Comparison of ENCODE assay signal across 13 cellular contexts in the genomic region with DNA sequence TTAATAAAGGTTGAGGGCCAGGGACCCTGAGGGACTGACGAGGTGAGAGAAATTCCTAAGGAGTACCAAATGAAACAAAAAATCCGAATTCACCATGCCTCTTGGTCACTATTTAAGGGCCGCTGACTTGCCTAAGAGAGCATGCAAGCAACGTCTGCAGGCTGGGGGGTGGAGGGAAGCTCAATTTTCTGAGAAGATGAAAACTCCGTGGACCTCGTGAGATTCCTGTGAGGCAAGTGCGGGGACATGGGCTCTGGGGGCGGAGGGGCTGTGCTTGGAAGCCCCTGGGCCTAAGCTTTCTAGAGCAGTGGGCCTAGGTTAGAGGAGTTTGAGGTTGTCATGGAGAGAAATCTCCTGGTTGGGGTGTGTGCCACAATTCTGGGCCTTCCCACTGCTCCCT. TPM values are rescaled to one million over a fixed set of nuclear protein-coding genes. Genes with fewer than 3 reads are reported as not detected.
"Had no signal": no experiment of that assay in that cellular context is flagged by ENCODE, and none has a peak within 500 bp of the region (broad histone marks: within the 10 kb centered on the region; RNA-seq: fewer than 3 reads in every experiment).

No MANE protein-coding gene starts in this region.

- ATAC-seq: naive thymus-derived CD4-positive, alpha-beta T cell had no signal

- H3K4me3 ChIP-seq: esophagus squamous epithelium, right atrium auricular region, sigmoid colon, skin epidermis, suprapubic skin, tibial nerve, upper lobe of right lung, vagina had no signal

- H3K36me3 ChIP-seq: esophagus squamous epithelium, neutrophil, right atrium auricular region, sigmoid colon, suprapubic skin, tibial nerve, upper lobe of right lung, vagina had no signal

- H3K9me3 ChIP-seq: esophagus squamous epithelium, neutrophil, right atrium auricular region, sigmoid colon, suprapubic skin, tibial nerve, upper lobe of right lung, vagina had no signal

- H3K36me3 Mint-ChIP-seq: naive thymus-derived CD4-positive, alpha-beta T cell had no signal

- H3K9me3 Mint-ChIP-seq: dendritic cell treated with granulocyte-macrophage colony-stimulating factor and Interleukin-4, amounts not matched to agents 40 ng/mL and 50 ng/mL, for 4 days; nephron progenitor cell had no signal

- H3K27ac Mint-ChIP-seq: dendritic cell treated with granulocyte-macrophage colony-stimulating factor and Interleukin-4, amounts not matched to agents 40 ng/mL and 50 ng/mL, for 4 days; naive thymus-derived CD4-positive, alpha-beta T cell; nephron progenitor cell had no signal

- H3K4me1 ChIP-seq: esophagus squamous epithelium, right atrium auricular region, sigmoid colon, upper lobe of right lung had no signal

- H3K4me3 Mint-ChIP-seq: dendritic cell treated with granulocyte-macrophage colony-stimulating factor and Interleukin-4, amounts not matched to agents 40 ng/mL and 50 ng/mL, for 4 days; naive thymus-derived CD4-positive, alpha-beta T cell; nephron progenitor cell had no signal

- H3K27me3 ChIP-seq: esophagus squamous epithelium, right atrium auricular region, sigmoid colon, suprapubic skin, tibial nerve, upper lobe of right lung, vagina had no signal

- DNase-seq: esophagus squamous epithelium; sigmoid colon; stimulated activated naive CD4-positive, alpha-beta T cell had no signal

- H3K27ac ChIP-seq: esophagus squamous epithelium, neutrophil, right atrium auricular region, sigmoid colon, skin epidermis, suprapubic skin, upper lobe of right lung, vagina had no signal

RNA-seq across cellular contexts. Expression of a gene that starts 27.5 kb away (rescaled TPM):
- polyA plus RNA-seq: naive thymus-derived CD4-positive, alpha-beta T cell had no signal
